Comparison of ENCODE assay signal across 22 cellular contexts in genomic region chr15:26038693-26039092, GRCh38.
DNase-seq lines count a peak whose midpoint lies in the region; ATAC-seq and TF ChIP-seq lines count a peak whose summit lies in the region.
"Had no signal": no experiment of that assay in that cellular context is flagged by ENCODE, and none has a peak within 500 bp of the region (broad histone marks: within the 10 kb centered on the region; RNA-seq: fewer than 3 reads in every experiment).

No MANE protein-coding gene starts in this region.

- H3K9me3 Mint-ChIP-seq in GM23338 (no peaks in the 10 kb centered on the region), glutamatergic neuron (ENCODE audit: unreplicated experiment) (peaks cover 2% of the 10 kb centered on the region), neural progenitor cell (peaks cover 10% of the 10 kb centered on the region)

- peaks cover 7% of the 10 kb centered on the region for H3K4me1 Mint-ChIP-seq in GM23338
- H3K4me1 Mint-ChIP-seq in glutamatergic neuron (ENCODE audit: low read depth, unreplicated experiment), result peaks cover 10% of the 10 kb centered on the region
- H3K4me1 Mint-ChIP-seq in neural progenitor cell, result peaks cover 9% of the 10 kb centered on the region

- ATAC-seq in GM23338 (peak; percentile 97), HG03342 (IDR thresholded peaks at IDR 0.05; ENCODE audit: unreplicated experiment) (no peak)
- ATAC-seq: CD8-positive, alpha-beta T cell had no signal

- H3K27me3 ChIP-seq in GM23338 (ENCODE audit: insufficient read depth) (no peaks in the 10 kb centered on the region), neural progenitor cell (no peaks in the 10 kb centered on the region), HAP-1 (ENCODE audit: low read depth) (no peaks in the 10 kb centered on the region)
- H3K27me3 ChIP-seq: BE2C, SJCRH30 had no signal

- no peaks in the 10 kb centered on the region for H3K36me3 Mint-ChIP-seq in GM23338 (ENCODE audit: low read depth)
- no peaks in the 10 kb centered on the region for H3K36me3 Mint-ChIP-seq in glutamatergic neuron (ENCODE audit: unreplicated experiment)
- H3K36me3 Mint-ChIP-seq in neural progenitor cell, result no peaks in the 10 kb centered on the region
- H3K36me3 Mint-ChIP-seq: CD8-positive, alpha-beta T cell had no signal

- H3K9me3 ChIP-seq in neural progenitor cell (ENCODE audit: low read depth) (no peaks in the 10 kb centered on the region), HAP-1 (no peaks in the 10 kb centered on the region)
- H3K9me3 ChIP-seq: BE2C, SJCRH30 had no signal

- H3K4me3 ChIP-seq in GM23338 (no peak overlapping the region), neural progenitor cell (no peak overlapping the region), HAP-1 (no peak overlapping the region)
- H3K4me3 ChIP-seq: SJCRH30 had no signal

- no peak overlapping the region for H3K9ac ChIP-seq in neural progenitor cell

- no peaks in the 10 kb centered on the region for H4K20me1 ChIP-seq in GM23338 (replicated peaks; ENCODE audit: insufficient read depth)
- no peaks in the 10 kb centered on the region for H4K20me1 ChIP-seq in neural progenitor cell (ENCODE audit: low read depth)

- H3K27ac Mint-ChIP-seq in GM23338 (no peak overlapping the region), glutamatergic neuron (ENCODE audit: unreplicated experiment) (peak overlapping the region; percentile 65), neural progenitor cell (peak overlapping the region; percentile 39)
- H3K27ac Mint-ChIP-seq: CD8-positive, alpha-beta T cell had no signal

- H2AFZ ChIP-seq in GM23338 (peak overlapping the region; percentile 98), neural progenitor cell (replicated peaks) (peak overlapping the region; percentile 85)

- TF ChIP-seq CTCF in GM23338 (conservative IDR thresholded peaks at IDR 0.05; ENCODE audit: low read depth in 2 of 2) (0 out of 4 replicates have a peak, but pooled peaks of 1 of the 2 experiments have one; percentile 2), glutamatergic neuron (IDR thresholded peaks at IDR 0.05; ENCODE audit: partially characterized antibody, unreplicated experiment) (no peak), neural progenitor cell (IDR thresholded peaks at IDR 0.05) (no peak)

- H3F3A ChIP-seq in GM23338 (replicated peaks; ENCODE audit: low read depth), result no peaks in the 10 kb centered on the region
- peaks cover 6% of the 10 kb centered on the region for H3F3A ChIP-seq in neural progenitor cell (ENCODE audit: low read depth)

- in situ Hi-C loops in HAP-1 (cut with MboI; ENCODE audit: low sequenced_read_pairs), result no loop called here

- H3K27me3 Mint-ChIP-seq in GM23338 (ENCODE audit: insufficient read depth, low read depth, poor library complexity), result peaks cover 4% of the 10 kb centered on the region
- H3K27me3 Mint-ChIP-seq in glutamatergic neuron (ENCODE audit: unreplicated experiment), result no peaks in the 10 kb centered on the region
- peaks cover 2% of the 10 kb centered on the region for H3K27me3 Mint-ChIP-seq in neural progenitor cell (ENCODE audit: insufficient read depth, low read depth)

- DNase-seq in GM23338 (ENCODE audit: low spot score) (peak; percentile 58), OCI-M1 (lab: John Stamatoyannopoulos, UW) (peak; percentile 0), glutamatergic neuron (peak; percentile 39), neural progenitor cell (ENCODE audit: low spot score) (peak; percentile 66), HAP-1 (ENCODE audit: low spot score in 2 of 2) (no peak), NCI-H2081 (lab: John Stamatoyannopoulos, UW) (no peak), NCI-H1694 (lab: John Stamatoyannopoulos, UW) (no peak)
- DNase-seq: ACHN; BE2C; DND-41; GDM1; KG1; NCI-H1048; NCI-H146; NCI-H2227 treated with DMSO at 0.1 percent for 48 hours; NCI-H526; NK-92 treated with Interleukin-12 subunit alpha and Interleukin-12 subunit beta, amount 100 ng/mL, for 24 hours; RPMI8226; SJCRH30; SW 1271 had no signal

- H3K4me2 ChIP-seq in GM23338, result no peak overlapping the region
- peak overlapping the region; percentile 31 for H3K4me2 ChIP-seq in neural progenitor cell

- no peaks in the 10 kb centered on the region for H3K4me1 ChIP-seq in GM23338 (ENCODE audit: insufficient read depth)
- peaks cover 10% of the 10 kb centered on the region for H3K4me1 ChIP-seq in neural progenitor cell
- peaks cover 5% of the 10 kb centered on the region; the same call in 1 of the 2 replicates for H3K4me1 ChIP-seq in HAP-1
- H3K4me1 ChIP-seq: BE2C, SJCRH30 had no signal

- no peaks in the 10 kb centered on the region for H3K79me2 ChIP-seq in GM23338 (replicated peaks; ENCODE audit: insufficient read depth)
- H3K79me2 ChIP-seq in neural progenitor cell (ENCODE audit: low read depth), result no peaks in the 10 kb centered on the region

- H3K4me3 Mint-ChIP-seq in GM23338 (no peak overlapping the region), glutamatergic neuron (ENCODE audit: unreplicated experiment) (peak overlapping the region; percentile 16), neural progenitor cell (no peak overlapping the region)
- H3K4me3 Mint-ChIP-seq: CD8-positive, alpha-beta T cell had no signal

- H3K36me3 ChIP-seq in GM23338 (ENCODE audit: insufficient read depth) (no peaks in the 10 kb centered on the region), neural progenitor cell (no peaks in the 10 kb centered on the region), HAP-1 (replicated peaks) (no peaks in the 10 kb centered on the region)
- H3K36me3 ChIP-seq: BE2C, SJCRH30 had no signal

- no peak overlapping the region for H3K27ac ChIP-seq in GM23338 (ENCODE audit: low read depth)
- H3K27ac ChIP-seq in neural progenitor cell, result no peak overlapping the region
- H3K27ac ChIP-seq: SJCRH30 had no signal

- H3K9me2 ChIP-seq in GM23338 (ENCODE audit: insufficient read depth), result 0 out of 2 replicates have a peak, but pooled peaks cover under 1% of the 10 kb centered on the region

TF ChIP-seq in GM23338, 12 proteins besides CTCF, POLR2A, EP300 and RAD21 (continues in another document):
- TF ChIP-seq NANOG (IDR thresholded peaks at IDR 0.05; ENCODE audit: borderline replicate concordance), result no peak
- TF ChIP-seq ZNF331 (CRISPR knock-in tag; IDR thresholded peaks at IDR 0.05; ENCODE audit: low read depth), result no peak
- TF ChIP-seq ZNF462 (CRISPR knock-in tag; IDR thresholded peaks at IDR 0.05), result no peak

Comparison
In these comparisons a context has a peak if more than half of its experiments do, and no peak if none do; other contexts are left out.
1. DNase-seq: peak in GM23338 (single experiment), OCI-M1 (single experiment), glutamatergic neuron (single experiment) and neural progenitor cell (single experiment); none in HAP-1 (0 of 2), NCI-H2081 (0 of 2) and NCI-H1694 (single experiment).